19 cellular contexts compared by ENCODE assay signal in genomic region chr20:18665135-18665534, GRCh38.
"Had no signal": no experiment of that assay in that cellular context is flagged by ENCODE, and none has a peak within 500 bp of the region (broad histone marks: within the 10 kb centered on the region; RNA-seq: fewer than 3 reads in every experiment).

No MANE protein-coding gene starts in this region.

- H3K9me3 Mint-ChIP-seq: naive thymus-derived CD8-positive, alpha-beta T cell; stimulated activated memory B cell treated with anti-CD40 and anti-IgM and Interleukin-4, amounts not matched to agents 10 μg/mL and 1 μg/mL and 100 μg/mL, for 72 hours; stimulated activated naive CD8-positive, alpha-beta T cell treated with anti-CD3 and anti-CD28 coated beads, Interleukin-15, Interleukin-2, amounts not matched to agents 100 ng/mL and 50 ng/mL, for 24 hours had no signal

- H3K27ac ChIP-seq: colonic mucosa, esophagus squamous epithelium, gastroesophageal sphincter, neutrophil, tibial nerve, upper lobe of right lung had no signal

- H3K27me3 Mint-ChIP-seq: naive thymus-derived CD8-positive, alpha-beta T cell; stimulated activated memory B cell treated with anti-CD40 and anti-IgM and Interleukin-4, amounts not matched to agents 10 μg/mL and 1 μg/mL and 100 μg/mL, for 72 hours; stimulated activated naive CD8-positive, alpha-beta T cell treated with anti-CD3 and anti-CD28 coated beads, Interleukin-15, Interleukin-2, amounts not matched to agents 100 ng/mL and 50 ng/mL, for 24 hours had no signal

- H3K4me1 Mint-ChIP-seq: stimulated activated memory B cell treated with anti-CD40 and anti-IgM and Interleukin-4, amounts not matched to agents 10 μg/mL and 1 μg/mL and 100 μg/mL, for 72 hours had no signal

- H3K27ac Mint-ChIP-seq: stimulated activated naive CD8-positive, alpha-beta T cell treated with anti-CD3 and anti-CD28 coated beads, Interleukin-15, Interleukin-2, amounts not matched to agents 100 ng/mL and 50 ng/mL, for 24 hours had no signal

- ATAC-seq: gastroesophageal sphincter; left lobe of liver; mucosa of descending colon; naive thymus-derived CD8-positive, alpha-beta T cell; right cardiac atrium; stimulated activated memory B cell treated with anti-CD40 and anti-IgM and Interleukin-4, amounts not matched to agents 10 μg/mL and 1 μg/mL and 100 μg/mL, for 72 hours; upper lobe of right lung had no signal

- H3K36me3 ChIP-seq: colonic mucosa, esophagus squamous epithelium, neutrophil, tibial nerve, upper lobe of right lung had no signal

- DNase-seq: colonic mucosa; dermis blood vessel endothelial cell; esophagus squamous epithelium; foreskin fibroblast; glutamatergic neuron; islet precursor cell; mammary epithelial cell; mucosa of descending colon; naive thymus-derived CD8-positive, alpha-beta T cell; right cardiac atrium; stimulated activated CD4-positive, alpha-beta T cell treated with anti-CD3 and anti-CD28 coated beads, Interleukin-4, amount 100 ng/mL, for 1 hour; stimulated activated CD8-positive, alpha-beta memory T cell treated with anti-CD3 and anti-CD28 coated beads, Interleukin-4, amount 100 ng/mL, for 48 hours; upper lobe of right lung had no signal

- H3K4me1 ChIP-seq: colonic mucosa, gastroesophageal sphincter, upper lobe of right lung had no signal

- H3K4me3 Mint-ChIP-seq: naive thymus-derived CD8-positive, alpha-beta T cell; stimulated activated memory B cell treated with anti-CD40 and anti-IgM and Interleukin-4, amounts not matched to agents 10 μg/mL and 1 μg/mL and 100 μg/mL, for 72 hours; stimulated activated naive CD8-positive, alpha-beta T cell treated with anti-CD3 and anti-CD28 coated beads, Interleukin-15, Interleukin-2, amounts not matched to agents 100 ng/mL and 50 ng/mL, for 24 hours had no signal

- H3K9me3 ChIP-seq: colonic mucosa, esophagus squamous epithelium, gastroesophageal sphincter, mucosa of descending colon, neutrophil, tibial nerve, upper lobe of right lung had no signal

- H3K4me3 ChIP-seq: colonic mucosa, esophagus squamous epithelium, gastroesophageal sphincter, mucosa of descending colon, tibial nerve, upper lobe of right lung had no signal
